Comparison of ENCODE assay signal across 18 cellular contexts in the genomic region with DNA sequence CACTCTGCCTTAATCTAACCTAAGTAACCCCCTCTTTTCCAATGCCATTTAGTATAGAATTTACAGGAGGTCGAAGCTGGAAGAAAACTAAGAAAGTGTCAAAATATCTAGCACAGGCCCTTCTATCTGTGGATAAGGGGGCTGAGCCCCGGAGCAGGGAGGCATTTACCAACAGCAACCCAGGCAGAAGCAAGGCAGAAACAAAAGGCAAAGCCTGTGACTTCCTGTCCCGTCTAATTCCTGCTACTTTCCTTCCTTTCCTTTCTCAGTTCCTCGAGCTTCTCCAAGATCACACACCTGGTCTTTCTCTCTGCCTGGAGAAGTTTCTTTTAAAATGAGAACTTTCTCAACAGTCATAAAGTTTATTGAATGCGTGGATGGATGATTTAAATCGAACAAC.
DNase-seq lines count a peak whose midpoint lies in the region; ATAC-seq, FAIRE-seq and TF ChIP-seq lines count a peak whose summit lies in the region.
"Had no signal": no experiment of that assay in that cellular context is flagged by ENCODE, and none has a peak within 500 bp of the region (broad histone marks: within the 10 kb centered on the region; RNA-seq: fewer than 3 reads in every experiment).

No MANE protein-coding gene starts in this region.

- BruUV-seq in K562 (replicated peaks; lab: Mats Ljungman, UMichigan), result no TSS peak

- H3K27ac ChIP-seq in A549 (peak overlapping the region in 1 of 2 experiments; percentile 13; a peak in 2 of 6 replicates), K562 (ENCODE audit: extremely low read depth, low read depth, low read length) (0 out of 3 replicates have a peak overlapping the region, but pooled peaks have one; percentile 13), mesendoderm (ENCODE audit: low read depth, low read length) (no peak overlapping the region)

- intact Hi-C loops in K562 (cut with micrococcal nuclease), result no loop called here

- no peaks in the 10 kb centered on the region for H3K9me1 ChIP-seq in K562 (ENCODE audit: control insufficient read depth, insufficient read depth, low read length)

- no peak overlapping the region for H4K5ac ChIP-seq in mesendoderm (ENCODE audit: low read length)

- H3K79me2 ChIP-seq in K562 (ENCODE audit: control insufficient read depth, insufficient read depth, low read length), result no peaks in the 10 kb centered on the region
- no peaks in the 10 kb centered on the region for H3K79me2 ChIP-seq in mesendoderm (ENCODE audit: control insufficient read depth, insufficient read depth, low read length)

- no peak overlapping the region for H2AK5ac ChIP-seq in mesendoderm (ENCODE audit: low read length)

- CTCF ChIA-PET in A549 (lab: Yijun Ruan, JAX), result interaction anchor here (1.2 to 4.7 kb wide), 3 partner anchors 13 to 35 kb away, joined by 3 to 21 read pairs (median 3); no protein-coding TSS in a partner anchor
- CTCF ChIA-PET in K562 (lab: Yijun Ruan, JAX; ENCODE audit: low intra/inter-chr PET ratio), result no interaction called here

- TF ChIP-seq EP300 in A549 (IDR thresholded peaks at IDR 0.05), result no peak
- TF ChIP-seq EP300 in K562 (IDR thresholded peaks at IDR 0.05; ENCODE audit: low read length), result no peak

- no peak overlapping the region for H2BK5ac ChIP-seq in mesendoderm (ENCODE audit: low read length)

- no peak overlapping the region for H3K23ac ChIP-seq in mesendoderm (ENCODE audit: low read length)

- peak overlapping the region; percentile 87 for H2AFZ ChIP-seq in K562 (ENCODE audit: low read depth, low read length)

- no peaks in the 10 kb centered on the region for H3K79me1 ChIP-seq in mesendoderm (ENCODE audit: low read length)

- no peak for TF ChIP-seq POLR2A in A549 (IDR thresholded peaks at IDR 0.05; ENCODE audit: low read length)
- TF ChIP-seq POLR2A in K562 (conservative IDR thresholded peaks at IDR 0.05), result no peak

- H3K4me3 ChIP-seq in A549 (no peak overlapping the region), H7 (ENCODE audit: insufficient read depth, low read depth, low read length) (no peak overlapping the region), K562 (no peak overlapping the region), mesendoderm (ENCODE audit: low read length) (no peak overlapping the region)

- no peak for DNase-seq in A549 (ENCODE audit: low read depth in 1 of 2, low spot score in 1 of 2)
- peak; percentile 30 for DNase-seq in H7
- DNase-seq in K562 (ENCODE audit: extremely low read depth in 1 of 4, low spot score in 3 of 4), result no peak
- DNase-seq in mesendoderm, result peak; percentile 23
- DNase-seq in SK-N-DZ (ENCODE audit: low spot score), result no peak
- DNase-seq: 8988T; C1 segment of cervical spinal cord; Calu3; CD4-positive, alpha-beta memory T cell; COR-L47; DMS153; GOT3; HCEC 1CT had no signal

- H3K56ac ChIP-seq in mesendoderm (ENCODE audit: low read length), result no peak overlapping the region

- in situ Hi-C loops in K562 (cut with MboI), result no loop called here

- WGBS in A549 (ENCODE audit: missing lambda C conversion rate), result 85% methylated on average over 6 of the region's 6 CpGs
- 57% methylated on average over 6 of the region's 6 CpGs for WGBS in K562 (ENCODE audit: insufficient coverage, low coverage, missing lambda C conversion rate)
- WGBS in mesendoderm (ENCODE audit: extremely low coverage, insufficient coverage, low lambda C conversion rate), result no CpG with 5 or more reads among the region's 6 CpGs

- peaks cover 6% of the 10 kb centered on the region for H3K27me3 ChIP-seq in H7 (ENCODE audit: control insufficient read depth, insufficient read depth, low read length)
- no peaks in the 10 kb centered on the region for H3K27me3 ChIP-seq in K562 (ENCODE audit: control insufficient read depth in 2 of 2, insufficient read depth in 2 of 2, low read length in 2 of 2)
- H3K27me3 ChIP-seq in mesendoderm (ENCODE audit: insufficient read depth, low read length, poor library complexity), result no peaks in the 10 kb centered on the region

- POLR2A ChIA-PET in A549 (lab: Yijun Ruan, JAX) (no interaction called here), K562 (lab: Yijun Ruan, JAX) (no interaction called here)

- ATAC-seq in A549 (no peak), K562 (peak; percentile 54; the same call in 1 of the 3 replicates), GM21529 (IDR thresholded peaks at IDR 0.05; ENCODE audit: unreplicated experiment) (no peak)
- ATAC-seq in activated CD4-positive, CD25-positive, alpha-beta regulatory T cell treated with anti-CD3 and anti-CD28 coated beads, Interleukin-2, amount 50 U/mL, for 24 hours, result no peak

- FAIRE-seq in A549 (lab: Jason Lieb, UNC), result peak; percentile 87
- FAIRE-seq in K562 (lab: Jason Lieb, UNC), result no peak
- FAIRE-seq: G401.6, GM12892, H54 had no signal

- H2BK15ac ChIP-seq in mesendoderm (replicated peaks; ENCODE audit: low read depth), result no peak overlapping the region

- peak overlapping the region; percentile 51 for H3K18ac ChIP-seq in mesendoderm (ENCODE audit: low read length)

- no peak overlapping the region for H3K4ac ChIP-seq in mesendoderm (ENCODE audit: low read depth, low read length)

- H2BK120ac ChIP-seq in mesendoderm (ENCODE audit: low read depth, low read length), result no peak overlapping the region

- no peak overlapping the region for H4K8ac ChIP-seq in mesendoderm (ENCODE audit: low read depth, low read length)

- H3K9ac ChIP-seq in K562 (ENCODE audit: insufficient read depth in 1 of 2, low read depth in 2 of 2, low read length in 2 of 2) (no peak overlapping the region), mesendoderm (ENCODE audit: low read length) (no peak overlapping the region)

- H3K9me3 ChIP-seq in A549, result peaks cover 4% of the 10 kb centered on the region; the same call in 1 of the 3 replicates
- no peaks in the 10 kb centered on the region for H3K9me3 ChIP-seq in K562 (replicated peaks; ENCODE audit: control insufficient read depth, insufficient read depth, low read depth, low read length)

- H3K36me3 ChIP-seq in H7 (replicated peaks; ENCODE audit: control insufficient read depth, insufficient read depth, low read length) (no peaks in the 10 kb centered on the region), K562 (ENCODE audit: control insufficient read depth, insufficient read depth, low read length) (no peaks in the 10 kb centered on the region), mesendoderm (ENCODE audit: control insufficient read depth, insufficient read depth, low read length) (no peaks in the 10 kb centered on the region)

- peaks cover 16% of the 10 kb centered on the region for H3K4me1 ChIP-seq in A549
- peaks cover 0 to 2% of the 10 kb centered on the region in 2 experiments; a peak in 1 of 5 replicates for H3K4me1 ChIP-seq in K562 (replicated peaks in 1 of 2; ENCODE audit: control insufficient read depth in 2 of 2, insufficient read depth in 2 of 2, low read length in 2 of 2)
- H3K4me1 ChIP-seq in mesendoderm (ENCODE audit: control insufficient read depth, low read depth, low read length), result no peaks in the 10 kb centered on the region

- no peak for TF ChIP-seq CTCF in A549 (IDR thresholded peaks at IDR 0.05)
- TF ChIP-seq CTCF in K562 (IDR thresholded peaks at IDR 0.05 in 2 of 3, conservative IDR thresholded peaks at IDR 0.05 in 1 of 3; ENCODE audit: insufficient read depth in 2 of 3, low read depth in 1 of 3, low read length in 3 of 3), result no peak

- no peaks in the 10 kb centered on the region for H4K20me1 ChIP-seq in K562 (replicated peaks; ENCODE audit: control insufficient read depth, insufficient read depth, low read length)

- TF ChIP-seq RAD21 in A549 (conservative IDR thresholded peaks at IDR 0.05 in 1 of 2, IDR thresholded peaks at IDR 0.05 in 1 of 2) (no peak), K562 (CRISPR knock-in tag; conservative IDR thresholded peaks at IDR 0.05 in 1 of 2, IDR thresholded peaks at IDR 0.05 in 1 of 2) (no peak)

- H3K4me2 ChIP-seq in A549, result no peak overlapping the region
- no peak overlapping the region for H3K4me2 ChIP-seq in K562 (ENCODE audit: insufficient read depth, low read length)
- H3K4me2 ChIP-seq in mesendoderm (ENCODE audit: low read length), result no peak overlapping the region

TF ChIP-seq in A549, 52 proteins besides CTCF, POLR2A, EP300 and RAD21:
- TF ChIP-seq ZNF302 (CRISPR knock-in tag; IDR thresholded peaks at IDR 0.05), result no peak
- no peak for TF ChIP-seq RNF2 (IDR thresholded peaks at IDR 0.05; ENCODE audit: borderline replicate concordance, low read depth)
- TF ChIP-seq NFE2L2 (conservative IDR thresholded peaks at IDR 0.05; ENCODE audit: low read length), result no peak
- TF ChIP-seq FOSB (CRISPR knock-in tag; IDR thresholded peaks at IDR 0.05), result no peak
- TF ChIP-seq TP53 (CRISPR knock-in tag; IDR thresholded peaks at IDR 0.05), result no peak
- TF ChIP-seq BHLHE40 (IDR thresholded peaks at IDR 0.05; ENCODE audit: low read depth, low read length), result no peak
- no peak for TF ChIP-seq MAZ (IDR thresholded peaks at IDR 0.05; ENCODE audit: borderline replicate concordance, low read depth, low read length)
- no peak for TF ChIP-seq MAFK (IDR thresholded peaks at IDR 0.05; ENCODE audit: partially characterized antibody)
- TF ChIP-seq RARB (CRISPR knock-in tag; IDR thresholded peaks at IDR 0.05), result no peak
- TF ChIP-seq RCOR1 (IDR thresholded peaks at IDR 0.05; ENCODE audit: low read depth, low read length), result no peak
- TF ChIP-seq SREBF2 (IDR thresholded peaks at IDR 0.05), result no peak
- TF ChIP-seq KDM5A (IDR thresholded peaks at IDR 0.05), result no peak
- no peak for TF ChIP-seq HOXB13 (CRISPR knock-in tag; IDR thresholded peaks at IDR 0.05; ENCODE audit: low read depth)

TF ChIP-seq in K562, 482 proteins besides CTCF, POLR2A, EP300 and RAD21:
- no peak for TF ChIP-seq SIX5 (IDR thresholded peaks at IDR 0.05; ENCODE audit: borderline replicate concordance in 1 of 2, insufficient read depth in 1 of 2, low read depth in 1 of 2, low read length in 2 of 2)
- no peak for TF ChIP-seq TCF7L2 (IDR thresholded peaks at IDR 0.05; ENCODE audit: low read depth, low read length)

Comparison
In these comparisons a context has a peak if more than half of its experiments do, and no peak if none do; other contexts are left out.
1. DNase-seq: peak in H7 (single experiment) and mesendoderm (single experiment); none in A549 (0 of 2), K562 (0 of 4) and SK-N-DZ (single experiment).